Comparison of ENCODE assay signal across 1 cellular context in the genomic region with DNA sequence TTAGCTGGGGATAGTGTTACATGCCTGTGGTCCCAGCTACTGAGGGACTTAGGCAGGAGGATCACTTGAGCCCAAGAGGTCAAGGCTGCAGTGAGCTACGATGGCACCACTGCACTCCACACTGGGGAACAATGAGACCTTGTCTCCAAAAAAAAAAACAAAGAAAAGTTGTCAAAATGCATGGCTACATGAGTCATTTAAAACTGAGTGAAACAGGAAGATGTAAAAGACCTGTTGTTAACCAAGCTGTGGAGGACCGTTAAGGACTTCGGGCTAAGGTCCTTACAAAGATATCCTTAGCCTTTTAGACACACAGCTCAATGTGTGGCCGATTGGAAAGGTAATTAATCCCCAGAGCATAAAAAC.
TF ChIP-seq lines count a peak whose summit lies in the region.

No MANE protein-coding gene starts in this region.

TF ChIP-seq in HepG2, 621 proteins besides CTCF, POLR2A, EP300 and RAD21 (continues in another document):
- TF ChIP-seq RFX1 (IDR thresholded peaks at IDR 0.05) (no peak), SETDB1 (CRISPR knock-in tag; IDR thresholded peaks at IDR 0.05; ENCODE audit: borderline replicate concordance) (no peak), ZIK1 (CRISPR knock-in tag; IDR thresholded peaks at IDR 0.05; ENCODE audit: borderline replicate concordance, low read depth) (no peak), ZNF501 (CRISPR knock-in tag; IDR thresholded peaks at IDR 0.05) (no peak), ZSCAN29 (CRISPR knock-in tag; conservative IDR thresholded peaks at IDR 0.05) (no peak), ZNF883 (CRISPR knock-in tag; IDR thresholded peaks at IDR 0.05; ENCODE audit: not compliant biosample characterization) (no peak), ZMYM4 (CRISPR knock-in tag; IDR thresholded peaks at IDR 0.05) (no peak; the same call in 1 of the 2 replicates), MED8 (CRISPR knock-in tag; IDR thresholded peaks at IDR 0.05; ENCODE audit: insufficient replicate concordance) (no peak), TBL1XR1 (IDR thresholded peaks at IDR 0.05; ENCODE audit: borderline replicate concordance, low read length, partially characterized antibody) (peak; percentile 70), REL (CRISPR knock-in tag; conservative IDR thresholded peaks at IDR 0.05) (no peak), ZNF329 (CRISPR knock-in tag; IDR thresholded peaks at IDR 0.05; ENCODE audit: low read depth) (no peak), YEATS2 (CRISPR knock-in tag; IDR thresholded peaks at IDR 0.05; ENCODE audit: borderline replicate concordance) (no peak), GATA4 (IDR thresholded peaks at IDR 0.05; ENCODE audit: borderline replicate concordance, low read depth) (no peak), ZNF747 (CRISPR knock-in tag; IDR thresholded peaks at IDR 0.05; ENCODE audit: borderline replicate concordance) (no peak), ZBTB20 (CRISPR knock-in tag; IDR thresholded peaks at IDR 0.05; ENCODE audit: borderline replicate concordance, low read depth) (no peak; the same call in 1 of the 2 replicates), ZNF616 (CRISPR knock-in tag; IDR thresholded peaks at IDR 0.05; ENCODE audit: low read depth) (no peak), ZNF484 (CRISPR knock-in tag; IDR thresholded peaks at IDR 0.05; ENCODE audit: borderline replicate concordance, low read depth) (no peak), THYN1 (CRISPR knock-in tag; IDR thresholded peaks at IDR 0.05; ENCODE audit: borderline replicate concordance, low read depth) (no peak), ZNF354B (CRISPR knock-in tag; IDR thresholded peaks at IDR 0.05) (no peak), MXD4 (CRISPR knock-in tag; IDR thresholded peaks at IDR 0.05) (peak; percentile 51; the same call in 1 of the 2 replicates), REPIN1 (CRISPR knock-in tag; IDR thresholded peaks at IDR 0.05; ENCODE audit: borderline replicate concordance, low read depth) (no peak), U2AF1 (optimal IDR thresholded peaks at IDR 0.05; ENCODE audit: low read depth, low read length) (peak; percentile 54), ZKSCAN5 (CRISPR knock-in tag; IDR thresholded peaks at IDR 0.05) (no peak), KDM1A (CRISPR knock-in tag; IDR thresholded peaks at IDR 0.05) (peak; percentile 69), ZNF83 (CRISPR knock-in tag; IDR thresholded peaks at IDR 0.05; ENCODE audit: borderline replicate concordance) (no peak), SATB2 (CRISPR knock-in tag; IDR thresholded peaks at IDR 0.05) (no peak), PITX1 (CRISPR knock-in tag; IDR thresholded peaks at IDR 0.05) (no peak; the same call in 1 of the 2 replicates), ZNF619 (CRISPR knock-in tag; IDR thresholded peaks at IDR 0.05) (no peak)
- TF ChIP-seq, protein P1, sequence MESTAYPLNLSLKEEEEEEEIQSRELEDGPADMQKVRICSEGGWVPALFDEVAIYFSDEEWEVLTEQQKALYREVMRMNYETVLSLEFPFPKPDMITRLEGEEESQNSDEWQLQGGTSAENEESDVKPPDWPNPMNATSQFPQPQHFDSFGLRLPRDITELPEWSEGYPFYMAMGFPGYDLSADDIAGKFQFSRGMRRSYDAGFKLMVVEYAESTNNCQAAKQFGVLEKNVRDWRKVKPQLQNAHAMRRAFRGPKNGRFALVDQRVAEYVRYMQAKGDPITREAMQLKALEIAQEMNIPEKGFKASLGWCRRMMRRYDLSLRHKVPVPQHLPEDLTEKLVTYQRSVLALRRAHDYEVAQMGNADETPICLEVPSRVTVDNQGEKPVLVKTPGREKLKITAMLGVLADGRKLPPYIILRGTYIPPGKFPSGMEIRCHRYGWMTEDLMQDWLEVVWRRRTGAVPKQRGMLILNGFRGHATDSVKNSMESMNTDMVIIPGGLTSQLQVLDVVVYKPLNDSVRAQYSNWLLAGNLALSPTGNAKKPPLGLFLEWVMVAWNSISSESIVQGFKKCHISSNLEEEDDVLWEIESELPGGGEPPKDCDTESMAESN (CRISPR knock-in tag; conservative IDR thresholded peaks at IDR 0.05) = no peak
- TF ChIP-seq, protein P2, sequence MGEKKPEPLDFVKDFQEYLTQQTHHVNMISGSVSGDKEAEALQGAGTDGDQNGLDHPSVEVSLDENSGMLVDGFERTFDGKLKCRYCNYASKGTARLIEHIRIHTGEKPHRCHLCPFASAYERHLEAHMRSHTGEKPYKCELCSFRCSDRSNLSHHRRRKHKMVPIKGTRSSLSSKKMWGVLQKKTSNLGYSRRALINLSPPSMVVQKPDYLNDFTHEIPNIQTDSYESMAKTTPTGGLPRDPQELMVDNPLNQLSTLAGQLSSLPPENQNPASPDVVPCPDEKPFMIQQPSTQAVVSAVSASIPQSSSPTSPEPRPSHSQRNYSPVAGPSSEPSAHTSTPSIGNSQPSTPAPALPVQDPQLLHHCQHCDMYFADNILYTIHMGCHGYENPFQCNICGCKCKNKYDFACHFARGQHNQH (CRISPR knock-in tag; IDR thresholded peaks at IDR 0.05) = peak; percentile 77
- TF ChIP-seq, protein P3, sequence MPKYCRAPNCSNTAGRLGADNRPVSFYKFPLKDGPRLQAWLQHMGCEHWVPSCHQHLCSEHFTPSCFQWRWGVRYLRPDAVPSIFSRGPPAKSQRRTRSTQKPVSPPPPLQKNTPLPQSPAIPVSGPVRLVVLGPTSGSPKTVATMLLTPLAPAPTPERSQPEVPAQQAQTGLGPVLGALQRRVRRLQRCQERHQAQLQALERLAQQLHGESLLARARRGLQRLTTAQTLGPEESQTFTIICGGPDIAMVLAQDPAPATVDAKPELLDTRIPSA (CRISPR knock-in tag; IDR thresholded peaks at IDR 0.05; ENCODE audit: borderline replicate concordance) = no peak
- TF ChIP-seq, protein P4, sequence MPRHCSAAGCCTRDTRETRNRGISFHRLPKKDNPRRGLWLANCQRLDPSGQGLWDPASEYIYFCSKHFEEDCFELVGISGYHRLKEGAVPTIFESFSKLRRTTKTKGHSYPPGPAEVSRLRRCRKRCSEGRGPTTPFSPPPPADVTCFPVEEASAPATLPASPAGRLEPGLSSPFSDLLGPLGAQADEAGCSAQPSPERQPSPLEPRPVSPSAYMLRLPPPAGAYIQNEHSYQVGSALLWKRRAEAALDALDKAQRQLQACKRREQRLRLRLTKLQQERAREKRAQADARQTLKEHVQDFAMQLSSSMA (CRISPR knock-in tag; IDR thresholded peaks at IDR 0.05) = no peak
- TF ChIP-seq, protein P5, sequence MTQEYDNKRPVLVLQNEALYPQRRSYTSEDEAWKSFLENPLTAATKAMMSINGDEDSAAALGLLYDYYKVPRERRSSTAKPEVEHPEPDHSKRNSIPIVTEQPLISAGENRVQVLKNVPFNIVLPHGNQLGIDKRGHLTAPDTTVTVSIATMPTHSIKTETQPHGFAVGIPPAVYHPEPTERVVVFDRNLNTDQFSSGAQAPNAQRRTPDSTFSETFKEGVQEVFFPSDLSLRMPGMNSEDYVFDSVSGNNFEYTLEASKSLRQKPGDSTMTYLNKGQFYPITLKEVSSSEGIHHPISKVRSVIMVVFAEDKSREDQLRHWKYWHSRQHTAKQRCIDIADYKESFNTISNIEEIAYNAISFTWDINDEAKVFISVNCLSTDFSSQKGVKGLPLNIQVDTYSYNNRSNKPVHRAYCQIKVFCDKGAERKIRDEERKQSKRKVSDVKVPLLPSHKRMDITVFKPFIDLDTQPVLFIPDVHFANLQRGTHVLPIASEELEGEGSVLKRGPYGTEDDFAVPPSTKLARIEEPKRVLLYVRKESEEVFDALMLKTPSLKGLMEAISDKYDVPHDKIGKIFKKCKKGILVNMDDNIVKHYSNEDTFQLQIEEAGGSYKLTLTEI (CRISPR knock-in tag; conservative IDR thresholded peaks at IDR 0.05) = no peak
- TF ChIP-seq, protein P6, sequence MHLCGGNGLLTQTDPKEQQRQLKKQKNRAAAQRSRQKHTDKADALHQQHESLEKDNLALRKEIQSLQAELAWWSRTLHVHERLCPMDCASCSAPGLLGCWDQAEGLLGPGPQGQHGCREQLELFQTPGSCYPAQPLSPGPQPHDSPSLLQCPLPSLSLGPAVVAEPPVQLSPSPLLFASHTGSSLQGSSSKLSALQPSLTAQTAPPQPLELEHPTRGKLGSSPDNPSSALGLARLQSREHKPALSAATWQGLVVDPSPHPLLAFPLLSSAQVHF (CRISPR knock-in tag; IDR thresholded peaks at IDR 0.05) = no peak
- TF ChIP-seq, protein P7, sequence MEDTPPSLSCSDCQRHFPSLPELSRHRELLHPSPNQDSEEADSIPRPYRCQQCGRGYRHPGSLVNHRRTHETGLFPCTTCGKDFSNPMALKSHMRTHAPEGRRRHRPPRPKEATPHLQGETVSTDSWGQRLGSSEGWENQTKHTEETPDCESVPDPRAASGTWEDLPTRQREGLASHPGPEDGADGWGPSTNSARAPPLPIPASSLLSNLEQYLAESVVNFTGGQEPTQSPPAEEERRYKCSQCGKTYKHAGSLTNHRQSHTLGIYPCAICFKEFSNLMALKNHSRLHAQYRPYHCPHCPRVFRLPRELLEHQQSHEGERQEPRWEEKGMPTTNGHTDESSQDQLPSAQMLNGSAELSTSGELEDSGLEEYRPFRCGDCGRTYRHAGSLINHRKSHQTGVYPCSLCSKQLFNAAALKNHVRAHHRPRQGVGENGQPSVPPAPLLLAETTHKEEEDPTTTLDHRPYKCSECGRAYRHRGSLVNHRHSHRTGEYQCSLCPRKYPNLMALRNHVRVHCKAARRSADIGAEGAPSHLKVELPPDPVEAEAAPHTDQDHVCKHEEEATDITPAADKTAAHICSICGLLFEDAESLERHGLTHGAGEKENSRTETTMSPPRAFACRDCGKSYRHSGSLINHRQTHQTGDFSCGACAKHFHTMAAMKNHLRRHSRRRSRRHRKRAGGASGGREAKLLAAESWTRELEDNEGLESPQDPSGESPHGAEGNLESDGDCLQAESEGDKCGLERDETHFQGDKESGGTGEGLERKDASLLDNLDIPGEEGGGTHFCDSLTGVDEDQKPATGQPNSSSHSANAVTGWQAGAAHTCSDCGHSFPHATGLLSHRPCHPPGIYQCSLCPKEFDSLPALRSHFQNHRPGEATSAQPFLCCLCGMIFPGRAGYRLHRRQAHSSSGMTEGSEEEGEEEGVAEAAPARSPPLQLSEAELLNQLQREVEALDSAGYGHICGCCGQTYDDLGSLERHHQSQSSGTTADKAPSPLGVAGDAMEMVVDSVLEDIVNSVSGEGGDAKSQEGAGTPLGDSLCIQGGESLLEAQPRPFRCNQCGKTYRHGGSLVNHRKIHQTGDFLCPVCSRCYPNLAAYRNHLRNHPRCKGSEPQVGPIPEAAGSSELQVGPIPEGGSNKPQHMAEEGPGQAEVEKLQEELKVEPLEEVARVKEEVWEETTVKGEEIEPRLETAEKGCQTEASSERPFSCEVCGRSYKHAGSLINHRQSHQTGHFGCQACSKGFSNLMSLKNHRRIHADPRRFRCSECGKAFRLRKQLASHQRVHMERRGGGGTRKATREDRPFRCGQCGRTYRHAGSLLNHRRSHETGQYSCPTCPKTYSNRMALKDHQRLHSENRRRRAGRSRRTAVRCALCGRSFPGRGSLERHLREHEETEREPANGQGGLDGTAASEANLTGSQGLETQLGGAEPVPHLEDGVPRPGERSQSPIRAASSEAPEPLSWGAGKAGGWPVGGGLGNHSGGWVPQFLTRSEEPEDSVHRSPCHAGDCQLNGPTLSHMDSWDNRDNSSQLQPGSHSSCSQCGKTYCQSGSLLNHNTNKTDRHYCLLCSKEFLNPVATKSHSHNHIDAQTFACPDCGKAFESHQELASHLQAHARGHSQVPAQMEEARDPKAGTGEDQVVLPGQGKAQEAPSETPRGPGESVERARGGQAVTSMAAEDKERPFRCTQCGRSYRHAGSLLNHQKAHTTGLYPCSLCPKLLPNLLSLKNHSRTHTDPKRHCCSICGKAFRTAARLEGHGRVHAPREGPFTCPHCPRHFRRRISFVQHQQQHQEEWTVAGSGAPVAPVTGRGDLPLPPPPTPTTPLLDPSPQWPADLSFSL (CRISPR knock-in tag; IDR thresholded peaks at IDR 0.05) = no peak
- TF ChIP-seq, protein P8, sequence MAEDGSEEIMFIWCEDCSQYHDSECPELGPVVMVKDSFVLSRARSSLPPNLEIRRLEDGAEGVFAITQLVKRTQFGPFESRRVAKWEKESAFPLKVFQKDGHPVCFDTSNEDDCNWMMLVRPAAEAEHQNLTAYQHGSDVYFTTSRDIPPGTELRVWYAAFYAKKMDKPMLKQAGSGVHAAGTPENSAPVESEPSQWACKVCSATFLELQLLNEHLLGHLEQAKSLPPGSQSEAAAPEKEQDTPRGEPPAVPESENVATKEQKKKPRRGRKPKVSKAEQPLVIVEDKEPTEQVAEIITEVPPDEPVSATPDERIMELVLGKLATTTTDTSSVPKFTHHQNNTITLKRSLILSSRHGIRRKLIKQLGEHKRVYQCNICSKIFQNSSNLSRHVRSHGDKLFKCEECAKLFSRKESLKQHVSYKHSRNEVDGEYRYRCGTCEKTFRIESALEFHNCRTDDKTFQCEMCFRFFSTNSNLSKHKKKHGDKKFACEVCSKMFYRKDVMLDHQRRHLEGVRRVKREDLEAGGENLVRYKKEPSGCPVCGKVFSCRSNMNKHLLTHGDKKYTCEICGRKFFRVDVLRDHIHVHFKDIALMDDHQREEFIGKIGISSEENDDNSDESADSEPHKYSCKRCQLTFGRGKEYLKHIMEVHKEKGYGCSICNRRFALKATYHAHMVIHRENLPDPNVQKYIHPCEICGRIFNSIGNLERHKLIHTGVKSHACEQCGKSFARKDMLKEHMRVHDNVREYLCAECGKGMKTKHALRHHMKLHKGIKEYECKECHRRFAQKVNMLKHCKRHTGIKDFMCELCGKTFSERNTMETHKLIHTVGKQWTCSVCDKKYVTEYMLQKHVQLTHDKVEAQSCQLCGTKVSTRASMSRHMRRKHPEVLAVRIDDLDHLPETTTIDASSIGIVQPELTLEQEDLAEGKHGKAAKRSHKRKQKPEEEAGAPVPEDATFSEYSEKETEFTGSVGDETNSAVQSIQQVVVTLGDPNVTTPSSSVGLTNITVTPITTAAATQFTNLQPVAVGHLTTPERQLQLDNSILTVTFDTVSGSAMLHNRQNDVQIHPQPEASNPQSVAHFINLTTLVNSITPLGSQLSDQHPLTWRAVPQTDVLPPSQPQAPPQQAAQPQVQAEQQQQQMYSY (CRISPR knock-in tag; IDR thresholded peaks at IDR 0.05) = no peak
- TF ChIP-seq, protein P9, sequence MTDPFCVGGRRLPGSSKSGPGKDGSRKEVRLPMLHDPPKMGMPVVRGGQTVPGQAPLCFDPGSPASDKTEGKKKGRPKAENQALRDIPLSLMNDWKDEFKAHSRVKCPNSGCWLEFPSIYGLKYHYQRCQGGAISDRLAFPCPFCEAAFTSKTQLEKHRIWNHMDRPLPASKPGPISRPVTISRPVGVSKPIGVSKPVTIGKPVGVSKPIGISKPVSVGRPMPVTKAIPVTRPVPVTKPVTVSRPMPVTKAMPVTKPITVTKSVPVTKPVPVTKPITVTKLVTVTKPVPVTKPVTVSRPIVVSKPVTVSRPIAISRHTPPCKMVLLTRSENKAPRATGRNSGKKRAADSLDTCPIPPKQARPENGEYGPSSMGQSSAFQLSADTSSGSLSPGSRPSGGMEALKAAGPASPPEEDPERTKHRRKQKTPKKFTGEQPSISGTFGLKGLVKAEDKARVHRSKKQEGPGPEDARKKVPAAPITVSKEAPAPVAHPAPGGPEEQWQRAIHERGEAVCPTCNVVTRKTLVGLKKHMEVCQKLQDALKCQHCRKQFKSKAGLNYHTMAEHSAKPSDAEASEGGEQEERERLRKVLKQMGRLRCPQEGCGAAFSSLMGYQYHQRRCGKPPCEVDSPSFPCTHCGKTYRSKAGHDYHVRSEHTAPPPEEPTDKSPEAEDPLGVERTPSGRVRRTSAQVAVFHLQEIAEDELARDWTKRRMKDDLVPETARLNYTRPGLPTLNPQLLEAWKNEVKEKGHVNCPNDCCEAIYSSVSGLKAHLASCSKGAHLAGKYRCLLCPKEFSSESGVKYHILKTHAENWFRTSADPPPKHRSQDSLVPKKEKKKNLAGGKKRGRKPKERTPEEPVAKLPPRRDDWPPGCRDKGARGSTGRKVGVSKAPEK (CRISPR knock-in tag; IDR thresholded peaks at IDR 0.05; ENCODE audit: borderline replicate concordance) = no peak
- TF ChIP-seq, protein P10, sequence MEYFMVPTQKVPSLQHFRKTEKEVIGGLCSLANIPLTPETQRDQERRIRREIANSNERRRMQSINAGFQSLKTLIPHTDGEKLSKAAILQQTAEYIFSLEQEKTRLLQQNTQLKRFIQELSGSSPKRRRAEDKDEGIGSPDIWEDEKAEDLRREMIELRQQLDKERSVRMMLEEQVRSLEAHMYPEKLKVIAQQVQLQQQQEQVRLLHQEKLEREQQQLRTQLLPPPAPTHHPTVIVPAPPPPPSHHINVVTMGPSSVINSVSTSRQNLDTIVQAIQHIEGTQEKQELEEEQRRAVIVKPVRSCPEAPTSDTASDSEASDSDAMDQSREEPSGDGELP (IDR thresholded peaks at IDR 0.05; ENCODE audit: borderline replicate concordance, low read depth) = no peak
